In genomic region chr2:162545254-162545653, GRCh38 we compare ENCODE assay signal across 23 cellular contexts.
DNase-seq lines count a peak whose midpoint lies in the region; ATAC-seq and TF ChIP-seq lines count a peak whose summit lies in the region.
"Had no signal": no experiment of that assay in that cellular context is flagged by ENCODE, and none has a peak within 500 bp of the region (broad histone marks: within the 10 kb centered on the region; RNA-seq: fewer than 3 reads in every experiment).

No MANE protein-coding gene starts in this region.

- H3K36me3 ChIP-seq in cardiac muscle cell (no peaks in the 10 kb centered on the region), heart right ventricle (no peaks in the 10 kb centered on the region), neural progenitor cell (no peaks in the 10 kb centered on the region)
- H3K36me3 ChIP-seq: BE2C had no signal

- peak overlapping the region; percentile 50 for H3K4me2 ChIP-seq in neural progenitor cell
- H3K4me2 ChIP-seq: SK-N-SH had no signal

- H4K20me1 ChIP-seq in neural progenitor cell (ENCODE audit: low read depth), result no peaks in the 10 kb centered on the region

- ATAC-seq in heart right ventricle (no peak), esophagus mucosa (no peak)
- ATAC-seq: HCT116 had no signal

- H2AFZ ChIP-seq in neural progenitor cell (replicated peaks), result no peak overlapping the region

- peaks cover 17% of the 10 kb centered on the region for H3K4me1 Mint-ChIP-seq in neural progenitor cell
- H3K4me1 Mint-ChIP-seq: CD14-positive monocyte had no signal

- WGBS in heart right ventricle, 2 donors, result 73% methylated on average over 1 of the region's 1 CpG

- no peaks in the 10 kb centered on the region for H3K9me3 ChIP-seq in cardiac muscle cell (ENCODE audit: low read depth)
- peaks cover 0 to 3% (median 0%) of the 10 kb centered on the region in 11 donors for H3K9me3 ChIP-seq in heart right ventricle
- no peaks in the 10 kb centered on the region for H3K9me3 ChIP-seq in neural progenitor cell (ENCODE audit: low read depth)
- H3K9me3 ChIP-seq: BE2C, SK-N-SH had no signal

- H3K27ac ChIP-seq in cardiac muscle cell (peak overlapping the region; percentile 44), heart right ventricle (no peak overlapping the region), neural progenitor cell (no peak overlapping the region)
- H3K27ac ChIP-seq: 22Rv1, HL-60 had no signal

- H3F3A ChIP-seq in neural progenitor cell (ENCODE audit: low read depth), result no peaks in the 10 kb centered on the region

- H3K4me3 Mint-ChIP-seq in neural progenitor cell, result no peak overlapping the region
- H3K4me3 Mint-ChIP-seq: CD14-positive monocyte had no signal

- intact Hi-C loops in heart right ventricle (cut with DNase I), result no loop called here

- DNase-seq in cardiac muscle cell (ENCODE audit: low read depth in 1 of 2, low spot score in 1 of 2) (peak in 1 of 2 donors; percentile 6), heart right ventricle (no peak), iPS-NIHi7 (ENCODE audit: extremely low spot score) (peak; percentile 14), neural progenitor cell (ENCODE audit: low spot score) (peak; percentile 36), NCI-H510A treated with DMSO at 0.1 percent for 48 hours (lab: John Stamatoyannopoulos, UW) (no peak), ecto neural progenitor cell (ENCODE audit: low spot score) (no peak)
- DNase-seq: ACHN, BE2C, DMS153, NCI-H1048, NCI-H1417, NCI-H1694, NCI-H2029 treated with DMSO at 0.1 percent for 48 hours, NCI-H2171, NCI-H226, NCI-H510A, NCI-H748 treated with DMSO at 0.1 percent for 48 hours, SK-N-SH had no signal

- no peaks in the 10 kb centered on the region for H3K79me2 ChIP-seq in neural progenitor cell (ENCODE audit: low read depth)

- no peaks in the 10 kb centered on the region for H3K36me3 Mint-ChIP-seq in neural progenitor cell
- H3K36me3 Mint-ChIP-seq: CD14-positive monocyte had no signal

- H3K4me3 ChIP-seq in cardiac muscle cell (no peak overlapping the region), heart right ventricle (no peak overlapping the region), neural progenitor cell (no peak overlapping the region)

- peaks cover 3% of the 10 kb centered on the region for H3K27me3 Mint-ChIP-seq in neural progenitor cell (ENCODE audit: insufficient read depth, low read depth)

- H3K27me3 ChIP-seq in cardiac muscle cell, result no peaks in the 10 kb centered on the region
- no peaks in the 10 kb centered on the region for H3K27me3 ChIP-seq in heart right ventricle
- no peaks in the 10 kb centered on the region for H3K27me3 ChIP-seq in neural progenitor cell
- H3K27me3 ChIP-seq: BE2C had no signal

- no peaks in the 10 kb centered on the region for H3K9me3 Mint-ChIP-seq in neural progenitor cell

- H3K4me1 ChIP-seq in cardiac muscle cell (ENCODE audit: low read depth), result peaks cover 6% of the 10 kb centered on the region
- H3K4me1 ChIP-seq in heart right ventricle, result no peaks in the 10 kb centered on the region
- peaks cover 16% of the 10 kb centered on the region for H3K4me1 ChIP-seq in neural progenitor cell
- H3K4me1 ChIP-seq: BE2C had no signal

- H3K27ac Mint-ChIP-seq in neural progenitor cell, result no peak overlapping the region
- H3K27ac Mint-ChIP-seq: CD14-positive monocyte had no signal

- H3K9ac ChIP-seq in neural progenitor cell, result no peak overlapping the region
- H3K9ac ChIP-seq: SK-N-SH had no signal

- no peak for TF ChIP-seq CTCF in cardiac muscle cell (IDR thresholded peaks at IDR 0.05; ENCODE audit: low read depth, low read length)
- no peak for TF ChIP-seq CTCF in heart right ventricle (IDR thresholded peaks at IDR 0.05)
- no peak for TF ChIP-seq CTCF in neural progenitor cell (IDR thresholded peaks at IDR 0.05)

Comparison
In these comparisons a context has a peak if more than half of its experiments do, and no peak if none do; other contexts are left out.
1. DNase-seq: peak in iPS-NIHi7 (single experiment) and neural progenitor cell (single experiment); none in heart right ventricle (0 of 2), NCI-H510A treated with DMSO at 0.1 percent for 48 hours (single experiment) and ecto neural progenitor cell (single experiment).